Comparison of ENCODE assay signal across 8 cellular contexts in genomic region chr9:98774746-98775145, GRCh38. TPM values are rescaled to one million over a fixed set of nuclear protein-coding genes. Genes with fewer than 3 reads are reported as not detected.
DNase-seq lines count a peak whose midpoint lies in the region; ATAC-seq and TF ChIP-seq lines count a peak whose summit lies in the region.

No MANE protein-coding gene starts in this region.

- H3K4me1 Mint-ChIP-seq in activated T-cell treated with anti-CD3 and anti-CD28 coated beads, Interleukin-2, amount 50 U/mL, for 72 hours (ENCODE audit: low read depth) = no peaks in the 10 kb centered on the region
- H3K4me1 Mint-ChIP-seq in activated T-cell treated with anti-CD3 and anti-CD28 coated beads, Interleukin-2, amount 50 U/mL, for 4 hours (ENCODE audit: low read depth) = no peaks in the 10 kb centered on the region

- no peak for TF ChIP-seq POLR2A in erythroblast (IDR thresholded peaks at IDR 0.05; ENCODE audit: low read length)

- no peak overlapping the region for H3K27ac Mint-ChIP-seq in activated T-cell treated with anti-CD3 and anti-CD28 coated beads, Interleukin-2, amount 50 U/mL, for 72 hours

- no peak for ATAC-seq in activated T-cell treated with anti-CD3 and anti-CD28 coated beads, Interleukin-2, amount 50 U/mL, for 72 hours (replicated peaks in 1 of 2)
- ATAC-seq in activated T-cell treated with anti-CD3 and anti-CD28 coated beads, Interleukin-2, amount 50 U/mL, for 4 hours = no peak
- no peak for ATAC-seq in HG02981 (IDR thresholded peaks at IDR 0.05; ENCODE audit: unreplicated experiment)
- no peak for ATAC-seq in HG02678 (IDR thresholded peaks at IDR 0.05; ENCODE audit: unreplicated experiment)

- no peaks in the 10 kb centered on the region for H3K9me3 Mint-ChIP-seq in activated T-cell treated with anti-CD3 and anti-CD28 coated beads, Interleukin-2, amount 50 U/mL, for 72 hours
- no peaks in the 10 kb centered on the region for H3K9me3 Mint-ChIP-seq in activated T-cell treated with anti-CD3 and anti-CD28 coated beads, Interleukin-2, amount 50 U/mL, for 4 hours

- no peaks in the 10 kb centered on the region for H3K27me3 Mint-ChIP-seq in activated T-cell treated with anti-CD3 and anti-CD28 coated beads, Interleukin-2, amount 50 U/mL, for 72 hours (ENCODE audit: low read depth)
- no peaks in the 10 kb centered on the region for H3K27me3 Mint-ChIP-seq in activated T-cell treated with anti-CD3 and anti-CD28 coated beads, Interleukin-2, amount 50 U/mL, for 4 hours (ENCODE audit: low read depth)

- no peak overlapping the region for H3K4me3 Mint-ChIP-seq in activated T-cell treated with anti-CD3 and anti-CD28 coated beads, Interleukin-2, amount 50 U/mL, for 72 hours
- H3K4me3 Mint-ChIP-seq in activated T-cell treated with anti-CD3 and anti-CD28 coated beads, Interleukin-2, amount 50 U/mL, for 4 hours = no peak overlapping the region

- DNase-seq in activated T-cell treated with anti-CD3 and anti-CD28 coated beads, Interleukin-2, amount 50 U/mL, for 72 hours = peak; percentile 38 to 41
- no peak for DNase-seq in activated T-cell treated with anti-CD3 and anti-CD28 coated beads, Interleukin-2, amount 50 U/mL, for 4 hours
- DNase-seq in OCI-M1 (lab: John Stamatoyannopoulos, UW) (peak; percentile 18), erythroblast (lab: John Stamatoyannopoulos, UW) (peak; percentile 33 to 52), epidermal melanocyte (ENCODE audit: insufficient read length, low spot score) (no peak)
- DNase-seq in stimulated activated CD8-positive, alpha-beta memory T cell treated with anti-CD3 and anti-CD28 coated beads, Interleukin-7, amount 100 ng/mL, for 24 hours (ENCODE audit: low read depth) = peak; percentile 10

- peaks cover 2 to 4% of the 10 kb centered on the region in 2 donors for H3K36me3 Mint-ChIP-seq in activated T-cell treated with anti-CD3 and anti-CD28 coated beads, Interleukin-2, amount 50 U/mL, for 72 hours (ENCODE audit: insufficient read depth in 2 of 2)
- H3K36me3 Mint-ChIP-seq in activated T-cell treated with anti-CD3 and anti-CD28 coated beads, Interleukin-2, amount 50 U/mL, for 4 hours (ENCODE audit: insufficient read depth) = peaks cover 35% of the 10 kb centered on the region

RNA-seq across cellular contexts. Expression of gene ANKS6, which starts 21.6 kb away (rescaled TPM):
- 10 to 100 TPM; 14.9 to 25.0 TPM for total RNA-seq in activated T-cell treated with anti-CD3 and anti-CD28 coated beads, Interleukin-2, amount 50 U/mL, for 72 hours
- 10 to 100 TPM; 15.3 to 18.5 (median 16.3) TPM for total RNA-seq in activated T-cell treated with anti-CD3 and anti-CD28 coated beads, Interleukin-2, amount 50 U/mL, for 4 hours

RNA-seq across cellular contexts. Expression of gene GALNT12, which starts 32.7 kb away (rescaled TPM):
- 10 to 100 TPM in 1 of 2 donors, 1 to 10 TPM in 1; 6.6 to 11.2 TPM for total RNA-seq in activated T-cell treated with anti-CD3 and anti-CD28 coated beads, Interleukin-2, amount 50 U/mL, for 72 hours
- total RNA-seq in activated T-cell treated with anti-CD3 and anti-CD28 coated beads, Interleukin-2, amount 50 U/mL, for 4 hours = 1 to 10 TPM; 1.7 to 3.7 (median 3.5) TPM

Comparison
In these comparisons a context has a peak if more than half of its experiments do, and no peak if none do; other contexts are left out.
1. DNase-seq: peak in activated T-cell treated with anti-CD3 and anti-CD28 coated beads, Interleukin-2, amount 50 U/mL, for 72 hours (2 of 2), OCI-M1 (single experiment), erythroblast (2 of 2) and stimulated activated CD8-positive, alpha-beta memory T cell treated with anti-CD3 and anti-CD28 coated beads, Interleukin-7, amount 100 ng/mL, for 24 hours (single experiment); none in activated T-cell treated with anti-CD3 and anti-CD28 coated beads, Interleukin-2, amount 50 U/mL, for 4 hours (single experiment) and epidermal melanocyte (single experiment).